In the genomic region with DNA sequence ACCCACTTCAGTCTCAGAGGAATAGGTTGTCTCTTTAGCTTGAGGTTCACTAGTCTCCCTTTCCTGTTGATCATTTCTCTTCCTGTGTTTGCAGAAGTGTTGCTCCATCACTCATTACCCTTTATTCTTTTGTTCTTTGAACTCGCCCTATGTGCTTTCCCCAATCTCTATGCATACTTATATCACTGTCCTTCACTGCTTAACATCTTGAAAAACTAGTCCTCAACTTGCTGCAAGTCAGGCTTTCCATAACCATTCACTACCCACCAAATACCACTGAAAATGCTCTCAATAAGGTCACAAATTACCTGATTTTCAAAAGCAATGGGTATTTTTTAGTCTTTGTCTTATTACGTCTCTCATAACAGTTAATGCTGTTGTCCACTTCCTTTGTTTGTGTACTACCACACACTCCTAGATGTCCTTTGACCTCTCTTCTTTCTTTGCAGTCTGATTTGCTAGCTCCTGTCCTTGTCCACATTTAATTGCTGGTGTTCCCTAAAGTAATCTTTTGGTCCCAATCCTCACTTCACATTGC, we compare ENCODE assay signal across 19 cellular contexts.
DNase-seq lines count a peak whose midpoint lies in the region; ATAC-seq, FAIRE-seq and TF ChIP-seq lines count a peak whose summit lies in the region.
"Had no signal": no experiment of that assay in that cellular context is flagged by ENCODE, and none has a peak within 500 bp of the region (broad histone marks: within the 10 kb centered on the region; RNA-seq: fewer than 3 reads in every experiment).

No MANE protein-coding gene starts in this region.

- POLR2A ChIA-PET in activated CD8-positive, alpha-beta T cell treated with anti-CD3 and anti-CD28 coated beads for 36 hours (lab: Charles Lee): no interaction called here
- POLR2A ChIA-PET in activated CD8-positive, alpha-beta T cell treated with anti-CD3 and anti-CD28 coated beads, Interleukin-2, amount 10 ng/mL, durations not matched to agents 7 days and 5 days (lab: Charles Lee): no interaction called here

- H3K36me3 Mint-ChIP-seq in activated CD8-positive, alpha-beta T cell treated with anti-CD3 and anti-CD28 coated beads for 36 hours (ENCODE audit: low read depth): peaks cover 13% of the 10 kb centered on the region
- peaks cover 28% of the 10 kb centered on the region for H3K36me3 Mint-ChIP-seq in activated CD8-positive, alpha-beta T cell treated with anti-CD3 and anti-CD28 coated beads, Interleukin-2, amount 10 ng/mL, durations not matched to agents 7 days and 5 days (ENCODE audit: low read depth)
- peaks cover 6% of the 10 kb centered on the region for H3K36me3 Mint-ChIP-seq in natural killer cell treated with Interleukin-12 subunit alpha and Interleukin-12 subunit beta and Interleukin-15 and Interleukin-18, amount 100 ng/mL, for 72 hours

- DNase-seq in activated CD8-positive, alpha-beta T cell treated with anti-CD3 and anti-CD28 coated beads for 36 hours: no peak
- DNase-seq in activated CD8-positive, alpha-beta T cell treated with anti-CD3 and anti-CD28 coated beads, Interleukin-2, amount 10 ng/mL, durations not matched to agents 7 days and 5 days: no peak
- DNase-seq in HuH-7.5 (ENCODE audit: low spot score): peak; percentile 9
- DNase-seq in stimulated activated naive CD8-positive, alpha-beta T cell treated with anti-CD3 and anti-CD28 coated beads, Interleukin-15, Interleukin-2, amounts not matched to agents 100 U/mL and 50 U/mL, for 24 hours: no peak
- no peak for DNase-seq in natural killer cell treated with Interleukin-12 subunit alpha and Interleukin-12 subunit beta and Interleukin-15 and Interleukin-18, amount 100 ng/mL, for 72 hours (ENCODE audit: low spot score)
- DNase-seq: C1 segment of cervical spinal cord, DMS 273 treated with DMSO at 0.1 percent for 48 hours, GOT3, NCI-H1694 treated with DMSO at 0.1 percent for 48 hours, NCI-H2107, NCI-H510A, PC-3 had no signal

- H3K27me3 Mint-ChIP-seq in activated CD8-positive, alpha-beta T cell treated with anti-CD3 and anti-CD28 coated beads for 36 hours: no peaks in the 10 kb centered on the region
- no peaks in the 10 kb centered on the region for H3K27me3 Mint-ChIP-seq in activated CD8-positive, alpha-beta T cell treated with anti-CD3 and anti-CD28 coated beads, Interleukin-2, amount 10 ng/mL, durations not matched to agents 7 days and 5 days (ENCODE audit: low read depth)
- H3K27me3 Mint-ChIP-seq in natural killer cell treated with Interleukin-12 subunit alpha and Interleukin-12 subunit beta and Interleukin-15 and Interleukin-18, amount 100 ng/mL, for 72 hours: no peaks in the 10 kb centered on the region

- CTCF ChIA-PET in activated CD8-positive, alpha-beta T cell treated with anti-CD3 and anti-CD28 coated beads for 36 hours (lab: Charles Lee): no interaction called here
- CTCF ChIA-PET in activated CD8-positive, alpha-beta T cell treated with anti-CD3 and anti-CD28 coated beads, Interleukin-2, amount 10 ng/mL, durations not matched to agents 7 days and 5 days (lab: Charles Lee): interaction anchor here (1.3 to 1.7 kb wide), 4 partner anchors 9 to 62 kb away, joined by 4 to 14 read pairs (median 4); no protein-coding TSS in a partner anchor

- peak; percentile 86 for ATAC-seq in activated CD8-positive, alpha-beta T cell treated with anti-CD3 and anti-CD28 coated beads for 36 hours
- ATAC-seq in activated CD8-positive, alpha-beta T cell treated with anti-CD3 and anti-CD28 coated beads, Interleukin-2, amount 10 ng/mL, durations not matched to agents 7 days and 5 days: no peak
- peak; percentile 76 for ATAC-seq in stimulated activated naive CD8-positive, alpha-beta T cell treated with anti-CD3 and anti-CD28 coated beads, Interleukin-15, Interleukin-2, amounts not matched to agents 100 U/mL and 50 U/mL, for 24 hours
- ATAC-seq in natural killer cell treated with Interleukin-12 subunit alpha and Interleukin-12 subunit beta and Interleukin-15 and Interleukin-18, amount 100 ng/mL, for 72 hours: no peak
- ATAC-seq in GM19324 (IDR thresholded peaks at IDR 0.05; ENCODE audit: low FRiP score, unreplicated experiment) (no peak), HG03280 (IDR thresholded peaks at IDR 0.05; ENCODE audit: unreplicated experiment) (no peak)
- ATAC-seq: HCT116, K562, PC-3 had no signal

- peak; percentile 5 for FAIRE-seq in islet of Langerhans (lab: Jason Lieb, UNC)
- FAIRE-seq: A204.1, G401.6, K562 had no signal

- intact Hi-C loops in activated CD8-positive, alpha-beta T cell treated with anti-CD3 and anti-CD28 coated beads for 36 hours (cut with micrococcal nuclease): no loop called here

- H3K27ac Mint-ChIP-seq in activated CD8-positive, alpha-beta T cell treated with anti-CD3 and anti-CD28 coated beads for 36 hours: no peak overlapping the region
- H3K27ac Mint-ChIP-seq in activated CD8-positive, alpha-beta T cell treated with anti-CD3 and anti-CD28 coated beads, Interleukin-2, amount 10 ng/mL, durations not matched to agents 7 days and 5 days: no peak overlapping the region
- H3K27ac Mint-ChIP-seq in natural killer cell treated with Interleukin-12 subunit alpha and Interleukin-12 subunit beta and Interleukin-15 and Interleukin-18, amount 100 ng/mL, for 72 hours: no peak overlapping the region

- H3K4me3 Mint-ChIP-seq in activated CD8-positive, alpha-beta T cell treated with anti-CD3 and anti-CD28 coated beads for 36 hours: no peak overlapping the region
- H3K4me3 Mint-ChIP-seq in activated CD8-positive, alpha-beta T cell treated with anti-CD3 and anti-CD28 coated beads, Interleukin-2, amount 10 ng/mL, durations not matched to agents 7 days and 5 days: no peak overlapping the region
- H3K4me3 Mint-ChIP-seq in natural killer cell treated with Interleukin-12 subunit alpha and Interleukin-12 subunit beta and Interleukin-15 and Interleukin-18, amount 100 ng/mL, for 72 hours: no peak overlapping the region

- no peaks in the 10 kb centered on the region for H3K9me3 Mint-ChIP-seq in activated CD8-positive, alpha-beta T cell treated with anti-CD3 and anti-CD28 coated beads for 36 hours
- H3K9me3 Mint-ChIP-seq in activated CD8-positive, alpha-beta T cell treated with anti-CD3 and anti-CD28 coated beads, Interleukin-2, amount 10 ng/mL, durations not matched to agents 7 days and 5 days (ENCODE audit: insufficient read depth): no peaks in the 10 kb centered on the region
- H3K9me3 Mint-ChIP-seq in natural killer cell treated with Interleukin-12 subunit alpha and Interleukin-12 subunit beta and Interleukin-15 and Interleukin-18, amount 100 ng/mL, for 72 hours: no peaks in the 10 kb centered on the region

- peaks cover 1% of the 10 kb centered on the region for H3K4me1 Mint-ChIP-seq in activated CD8-positive, alpha-beta T cell treated with anti-CD3 and anti-CD28 coated beads for 36 hours (ENCODE audit: low read depth)
- peaks cover 6% of the 10 kb centered on the region for H3K4me1 Mint-ChIP-seq in activated CD8-positive, alpha-beta T cell treated with anti-CD3 and anti-CD28 coated beads, Interleukin-2, amount 10 ng/mL, durations not matched to agents 7 days and 5 days (ENCODE audit: low read depth)
- peaks cover 0 to 3% of the 10 kb centered on the region in 2 donors for H3K4me1 Mint-ChIP-seq in natural killer cell treated with Interleukin-12 subunit alpha and Interleukin-12 subunit beta and Interleukin-15 and Interleukin-18, amount 100 ng/mL, for 72 hours (ENCODE audit: low read depth in 2 of 2)

- no peak for TF ChIP-seq CTCF in activated CD8-positive, alpha-beta T cell treated with anti-CD3 and anti-CD28 coated beads for 36 hours (IDR thresholded peaks at IDR 0.05)

Comparison
In these comparisons a context has a peak if more than half of its experiments do, and no peak if none do; other contexts are left out.
1. ATAC-seq: peak in activated CD8-positive, alpha-beta T cell treated with anti-CD3 and anti-CD28 coated beads for 36 hours (single experiment) and stimulated activated naive CD8-positive, alpha-beta T cell treated with anti-CD3 and anti-CD28 coated beads, Interleukin-15, Interleukin-2, amounts not matched to agents 100 U/mL and 50 U/mL, for 24 hours (single experiment); none in activated CD8-positive, alpha-beta T cell treated with anti-CD3 and anti-CD28 coated beads, Interleukin-2, amount 10 ng/mL, durations not matched to agents 7 days and 5 days (single experiment), natural killer cell treated with Interleukin-12 subunit alpha and Interleukin-12 subunit beta and Interleukin-15 and Interleukin-18, amount 100 ng/mL, for 72 hours (0 of 2), GM19324 (single experiment) and HG03280 (single experiment).